In genomic region chr1:207959141-207959825, GRCh38 we compare ENCODE assay signal across 9 cellular contexts. TPM values are rescaled to one million over a fixed set of nuclear protein-coding genes. Genes with fewer than 3 reads are reported as not detected.
DNase-seq lines count a peak whose midpoint lies in the region; ATAC-seq, FAIRE-seq and TF ChIP-seq lines count a peak whose summit lies in the region.
"Had no signal": no experiment of that assay in that cellular context is flagged by ENCODE, and none has a peak within 500 bp of the region (broad histone marks: within the 10 kb centered on the region; RNA-seq: fewer than 3 reads in every experiment).

No MANE protein-coding gene starts in this region.

- H3K4me1 ChIP-seq in astrocyte (ENCODE audit: insufficient read depth, low read length) = peaks cover 13% of the 10 kb centered on the region
- H3K4me1 ChIP-seq in prostate gland (replicated peaks) = peaks cover 12% of the 10 kb centered on the region

- H3K9me3 ChIP-seq in astrocyte (ENCODE audit: insufficient read depth, low read depth, low read length) (no peaks in the 10 kb centered on the region), prostate gland (no peaks in the 10 kb centered on the region)

- H3K27me3 Mint-ChIP-seq in astrocyte (ENCODE audit: low read depth, unreplicated experiment) = peaks cover 58% of the 10 kb centered on the region

- H3K27ac Mint-ChIP-seq in astrocyte (ENCODE audit: unreplicated experiment) = no peak overlapping the region

- 16% methylated on average over 38 of the region's 76 CpGs for WGBS in prostate gland

- peak overlapping the region; percentile 79 for H2AFZ ChIP-seq in astrocyte (ENCODE audit: low read depth, low read length)

- H3K4me2 ChIP-seq in astrocyte (ENCODE audit: low read length) = peak overlapping the region; percentile 88

- no peak for TF ChIP-seq CTCF in astrocyte (IDR thresholded peaks at IDR 0.05; ENCODE audit: insufficient read depth, low read depth, low read length)
- peak in 2 of 4 experiments; percentile 11 to 16 for TF ChIP-seq CTCF in prostate gland (IDR thresholded peaks at IDR 0.05)

- ATAC-seq in GM19463 (IDR thresholded peaks at IDR 0.05; ENCODE audit: unreplicated experiment) (no peak), HG03175 (IDR thresholded peaks at IDR 0.05; ENCODE audit: unreplicated experiment) (no peak), HG02623 (IDR thresholded peaks at IDR 0.05; ENCODE audit: unreplicated experiment) (no peak)

- H3K36me3 Mint-ChIP-seq in astrocyte (ENCODE audit: low read depth, unreplicated experiment) = no peaks in the 10 kb centered on the region

- peak; percentile 29 for DNase-seq in HCEC 1CT
- DNase-seq in astrocyte (ENCODE audit: low read depth) = peak; percentile 40
- DNase-seq in hepatic stellate cell (ENCODE audit: low spot score) = peak; percentile 79
- DNase-seq in prostate gland (ENCODE audit: low spot score) = peak; percentile 37
- DNase-seq in RCC 7860 (ENCODE audit: low spot score) = no peak

- peaks cover 6% of the 10 kb centered on the region for H3K4me1 Mint-ChIP-seq in astrocyte (ENCODE audit: low read depth, unreplicated experiment)

- H3K9ac ChIP-seq in astrocyte (ENCODE audit: low read length) = peak overlapping the region; percentile 44

- intact Hi-C loops in prostate gland (cut with DNase I) = no loop called here

- H3K79me2 ChIP-seq in astrocyte (ENCODE audit: insufficient read depth, low read length) = no peaks in the 10 kb centered on the region

- FAIRE-seq in astrocyte (lab: Jason Lieb, UNC) (no peak), RCC 7860 (lab: Jason Lieb, UNC) (no peak)

- no peaks in the 10 kb centered on the region for H4K20me1 ChIP-seq in astrocyte (ENCODE audit: insufficient read depth, low read length)

- H3K27me3 ChIP-seq in astrocyte (ENCODE audit: insufficient read depth, low read length) = no peaks in the 10 kb centered on the region
- no peaks in the 10 kb centered on the region for H3K27me3 ChIP-seq in prostate gland (replicated peaks; ENCODE audit: insufficient read depth)

- peak overlapping the region; percentile 60 for H3K4me3 ChIP-seq in astrocyte (ENCODE audit: insufficient read depth, low read depth, low read length)
- peak overlapping the region; percentile 31 to 41 for H3K4me3 ChIP-seq in prostate gland

- H3K36me3 ChIP-seq in astrocyte (ENCODE audit: insufficient read depth, low read length) = no peaks in the 10 kb centered on the region
- no peaks in the 10 kb centered on the region for H3K36me3 ChIP-seq in prostate gland

- peaks cover 18% of the 10 kb centered on the region for H3K9me3 Mint-ChIP-seq in astrocyte (ENCODE audit: unreplicated experiment)

- H3K27ac ChIP-seq in astrocyte (ENCODE audit: low read depth, low read length) = no peak overlapping the region
- H3K27ac ChIP-seq in prostate gland = peak overlapping the region; percentile 64 to 72

- peak overlapping the region; percentile 50 for H3K4me3 Mint-ChIP-seq in astrocyte (ENCODE audit: unreplicated experiment)

- TF ChIP-seq POLR2A in prostate gland (IDR thresholded peaks at IDR 0.05) = no peak

RNA-seq across cellular contexts. Expression of gene CD34, which starts 48.4 kb away (rescaled TPM):
- total RNA-seq in astrocyte (0.29 and 0.45 TPM in 2 replicates), prostate gland (10 to 100 TPM in 1 of 2 donors, 1 to 10 TPM in 1; 9.8 to 47.7 TPM)
- total RNA-seq: NCI-H460 had no signal
